ENCODE assay signal across 8 cellular contexts in the genomic region with DNA sequence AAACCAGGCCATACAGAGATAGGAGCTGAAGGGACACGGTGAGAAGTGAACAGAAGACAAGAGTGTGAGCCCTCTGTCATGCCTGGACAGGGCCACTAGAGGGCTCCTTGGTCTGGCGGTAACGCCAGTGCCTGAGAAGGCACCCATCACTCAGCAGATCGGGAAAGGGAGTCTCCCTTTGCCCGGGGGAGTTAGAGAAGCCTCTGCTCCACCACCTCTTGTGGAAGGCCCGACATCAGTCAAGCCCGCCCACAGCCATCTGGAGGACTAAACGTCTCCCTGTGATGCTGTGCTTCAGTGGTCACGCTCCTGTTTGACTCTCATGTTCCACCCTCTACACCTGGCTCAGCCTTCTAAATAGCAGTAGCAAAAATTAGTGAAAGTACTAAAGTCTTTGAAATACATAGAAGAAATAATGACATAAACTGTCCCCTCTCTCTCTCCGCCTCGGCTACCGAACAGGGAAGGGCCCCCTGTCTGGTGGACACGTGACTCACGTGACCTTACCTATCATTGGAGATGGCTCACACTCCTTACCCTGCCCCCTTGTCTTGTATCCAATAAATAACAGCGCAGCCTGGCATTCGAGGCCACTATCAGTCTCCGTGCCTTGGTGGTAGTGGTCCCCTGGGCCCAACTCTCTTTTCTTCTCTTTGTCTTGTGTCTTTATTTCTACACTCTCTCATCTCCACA.
DNase-seq lines count a peak whose midpoint lies in the region; ATAC-seq and TF ChIP-seq lines count a peak whose summit lies in the region.

No MANE protein-coding gene starts in this region.

- H3K4me1 ChIP-seq in PC-9 (replicated peaks; ENCODE audit: insufficient read depth), result no peaks in the 10 kb centered on the region
- H3K4me1 ChIP-seq in foreskin keratinocyte, result no peaks in the 10 kb centered on the region

- peak; percentile 62 for ATAC-seq in foreskin keratinocyte

- no peaks in the 10 kb centered on the region for H4K20me1 ChIP-seq in PC-9 (ENCODE audit: insufficient read depth)

- intact Hi-C loops in PC-9 (cut with micrococcal nuclease; ENCODE audit: unreplicated experiment), result no loop called here

- no peaks in the 10 kb centered on the region for H3F3A ChIP-seq in PC-9 (ENCODE audit: insufficient read depth, low read depth)

- H3K4me3 ChIP-seq in AG10803 (ENCODE audit: low read length), result no peak overlapping the region
- H3K4me3 ChIP-seq in H7 (ENCODE audit: insufficient read depth, low read depth, low read length), result no peak overlapping the region
- H3K4me3 ChIP-seq in PC-9, result no peak overlapping the region

- no peak overlapping the region for H2AFZ ChIP-seq in PC-9

- no peaks in the 10 kb centered on the region for H3K79me2 ChIP-seq in PC-9 (ENCODE audit: low read depth)

- peak overlapping the region; percentile 26; the same call in 1 of the 2 replicates for H3K4me2 ChIP-seq in PC-9

- TF ChIP-seq CTCF in AG10803 (conservative IDR thresholded peaks at IDR 0.05; ENCODE audit: low read length) (peak; percentile 76), PC-9 (conservative IDR thresholded peaks at IDR 0.05) (peak; percentile 73), foreskin keratinocyte (conservative IDR thresholded peaks at IDR 0.05) (peak; percentile 75)

- DNase-seq in AG10803 (ENCODE audit: low read depth) (peak; percentile 43), H7 (peak; percentile 44), PC-9 (peak in 1 of 2 experiments; percentile 55), foreskin keratinocyte (peak in 1 of 2 donors; percentile 28), renal cortical epithelial cell (ENCODE audit: low read depth) (peak; percentile 40), germinal center (ENCODE audit: low spot score) (no peak), occipital lobe (lab: John Stamatoyannopoulos, UW) (no peak)
- peak; percentile 67 to 75 for DNase-seq in activated T-cell treated with anti-CD3 and anti-CD28 coated beads, Interleukin-2, amount 50 U/mL, for 48 hours

- H3K9me2 ChIP-seq in PC-9 (ENCODE audit: insufficient read depth), result no peaks in the 10 kb centered on the region

- H3K27ac ChIP-seq in PC-9, result no peak overlapping the region
- H3K27ac ChIP-seq in foreskin keratinocyte, result no peak overlapping the region

- BruUV-seq in PC-9 (replicated peaks; lab: Mats Ljungman, UMichigan), result no TSS peak

- POLR2A ChIA-PET in PC-9 (lab: Charles Lee; ENCODE audit: unreplicated experiment), result interaction anchor here (0.6 kb wide), 1 partner anchor 58 kb away, joined by 6 read pairs; no protein-coding TSS in a partner anchor

- peaks cover 12% of the 10 kb centered on the region; the same call in 1 of the 2 replicates for H3K9me3 ChIP-seq in PC-9 (ENCODE audit: insufficient read depth, low read depth)

- no peaks in the 10 kb centered on the region for H3K36me3 ChIP-seq in H7 (replicated peaks; ENCODE audit: control insufficient read depth, insufficient read depth, low read length)
- H3K36me3 ChIP-seq in PC-9 (ENCODE audit: low read depth), result no peaks in the 10 kb centered on the region

- H3K27me3 ChIP-seq in H7 (ENCODE audit: control insufficient read depth, insufficient read depth, low read length), result peaks cover 2% of the 10 kb centered on the region; the same call in 1 of the 2 replicates
- H3K27me3 ChIP-seq in PC-9 (ENCODE audit: insufficient read depth, low read depth), result peaks cover 77% of the 10 kb centered on the region
- H3K27me3 ChIP-seq in foreskin keratinocyte, result peaks cover 48% of the 10 kb centered on the region

- CTCF ChIA-PET in PC-9 (lab: Charles Lee), result no interaction called here

Comparison
In these comparisons a context has a peak if more than half of its experiments do, and no peak if none do; other contexts are left out.
1. DNase-seq: peak in AG10803 (single experiment), H7 (single experiment), activated T-cell treated with anti-CD3 and anti-CD28 coated beads, Interleukin-2, amount 50 U/mL, for 48 hours (2 of 2) and renal cortical epithelial cell (single experiment); none in germinal center (single experiment) and occipital lobe (single experiment).
2. Peak in every context shown above with its lines, with median percentiles within 50 percentile points of each other: CTCF ChIP-seq.